In the genomic region with DNA sequence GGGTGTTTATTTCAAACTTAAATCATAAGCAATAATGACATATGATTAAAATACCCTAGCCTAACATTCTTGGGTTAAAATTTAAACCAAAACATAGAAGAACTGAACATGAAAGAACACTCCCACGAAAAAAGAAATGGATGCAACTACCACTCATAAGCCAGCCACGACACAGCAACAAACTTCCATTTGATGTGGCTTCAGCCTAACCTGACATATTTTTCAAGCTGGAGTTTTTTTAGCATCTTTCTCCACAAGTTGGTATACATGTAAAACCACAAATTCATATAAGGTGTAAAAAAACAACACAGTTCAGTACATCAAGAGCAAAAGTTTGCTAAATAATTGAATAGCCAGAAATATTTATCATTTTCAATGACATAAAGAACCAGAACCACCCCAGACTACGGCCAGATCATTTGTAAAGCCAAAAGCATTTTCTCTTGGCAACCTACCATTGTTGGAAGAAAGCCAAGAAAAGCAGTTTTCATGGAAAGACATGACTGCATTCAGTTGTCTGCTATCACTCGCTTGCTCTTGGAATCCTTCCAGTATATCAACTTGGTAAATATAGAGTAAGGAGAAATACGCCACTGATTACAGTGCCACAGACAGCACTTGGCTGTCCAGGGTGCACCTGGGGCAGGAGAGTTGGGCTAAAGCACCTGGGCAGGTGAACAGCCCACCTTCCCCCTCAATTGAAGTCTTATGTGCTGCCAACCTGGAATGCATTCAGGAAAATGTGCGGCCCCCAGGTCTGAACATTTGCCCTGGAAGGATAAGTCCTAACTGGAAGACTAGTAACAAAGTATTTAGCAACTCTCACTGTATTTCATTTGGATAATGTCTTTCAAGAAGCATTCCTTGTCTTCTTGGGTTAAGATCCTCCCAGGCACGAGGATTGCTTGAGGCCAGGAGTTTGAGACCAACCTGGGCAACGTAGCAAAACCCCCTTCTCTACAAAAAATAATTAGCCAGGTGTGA, we compare ENCODE assay signal across 7 cellular contexts.
DNase-seq lines count a peak whose midpoint lies in the region; ATAC-seq and TF ChIP-seq lines count a peak whose summit lies in the region.

No MANE protein-coding gene starts in this region.

- TF ChIP-seq POLR2A in lower leg skin (IDR thresholded peaks at IDR 0.05) = no peak

- H3K9me3 ChIP-seq in OCI-LY1 (ENCODE audit: low read length) = no peaks in the 10 kb centered on the region

- H4K20me1 ChIP-seq in OCI-LY1 (ENCODE audit: insufficient read depth, low read length) = no peaks in the 10 kb centered on the region

- no peaks in the 10 kb centered on the region for H3K9me3 Mint-ChIP-seq in endothelial cell (ENCODE audit: unreplicated experiment)

- H3K4me3 ChIP-seq in OCI-LY1 (ENCODE audit: low read depth, low read length, poor library complexity, severe bottlenecking) (no peak overlapping the region), lower leg skin (ENCODE audit: low read depth, poor library complexity, severe bottlenecking) (no peak overlapping the region)

- no peaks in the 10 kb centered on the region for H3K9me2 ChIP-seq in OCI-LY1 (ENCODE audit: low read depth, low read length)

- H3K27me3 Mint-ChIP-seq in endothelial cell (ENCODE audit: unreplicated experiment) = peaks cover 6% of the 10 kb centered on the region

- no peak overlapping the region for H3K4me3 Mint-ChIP-seq in endothelial cell (ENCODE audit: unreplicated experiment)

- 16 to 20% methylated on average over 8 of the region's 8 CpGs for WGBS in lower leg skin, 2 donors

- DNase-seq in HPDE6-E6E7 (ENCODE audit: extremely low spot score) = peak; percentile 34
- DNase-seq in endothelial cell (ENCODE audit: low spot score) = no peak
- DNase-seq in non-pigmented ciliary epithelial cell (ENCODE audit: low read depth) = peak; percentile 92
- DNase-seq in activated effector memory CD4-positive, alpha-beta T cell treated with anti-CD3 and anti-CD28 coated beads, Interleukin-2, amount 50 U/mL, for 16 hours = no peak
- no peak for DNase-seq in lower leg skin (ENCODE audit: low spot score in 2 of 2)

- no peak for ATAC-seq in HG03457 (IDR thresholded peaks at IDR 0.05; ENCODE audit: unreplicated experiment)

- H3K36me3 Mint-ChIP-seq in endothelial cell (ENCODE audit: low read depth, unreplicated experiment) = peaks cover 8% of the 10 kb centered on the region

- no peak for TF ChIP-seq CTCF in OCI-LY1 (IDR thresholded peaks at IDR 0.05; ENCODE audit: low read length)
- no peak for TF ChIP-seq CTCF in endothelial cell (IDR thresholded peaks at IDR 0.05; ENCODE audit: unreplicated experiment)
- TF ChIP-seq CTCF in lower leg skin (IDR thresholded peaks at IDR 0.05) = no peak

- H3K4me2 ChIP-seq in OCI-LY1 (ENCODE audit: low read length) = peak overlapping the region; percentile 36; the same call in 1 of the 2 replicates

- peak overlapping the region; percentile 7; the same call in 1 of the 2 replicates for H3K9ac ChIP-seq in OCI-LY1 (ENCODE audit: low read length)

- H3K4me1 ChIP-seq in OCI-LY1 (ENCODE audit: insufficient read depth, low read length, severe bottlenecking) = peaks cover 61% of the 10 kb centered on the region

- no peaks in the 10 kb centered on the region for H3K27me3 ChIP-seq in OCI-LY1 (ENCODE audit: insufficient read depth, low read length)

- peaks cover 37% of the 10 kb centered on the region for H3K79me2 ChIP-seq in OCI-LY1 (ENCODE audit: insufficient read depth, low read length)

- peaks cover 33% of the 10 kb centered on the region for H3K4me1 Mint-ChIP-seq in endothelial cell (ENCODE audit: unreplicated experiment)

- no peaks in the 10 kb centered on the region; the same call in 1 of the 2 replicates for H3K36me3 ChIP-seq in OCI-LY1 (ENCODE audit: insufficient read depth, low read length)

- H3K27ac Mint-ChIP-seq in endothelial cell (ENCODE audit: unreplicated experiment) = peak overlapping the region; percentile 20

- H3K27ac ChIP-seq in OCI-LY1 (ENCODE audit: low read depth, low read length, poor library complexity, severe bottlenecking) = peak overlapping the region; percentile 66

- H2AFZ ChIP-seq in OCI-LY1 (ENCODE audit: low read length) = no peak overlapping the region

- H3F3A ChIP-seq in OCI-LY1 (ENCODE audit: insufficient read depth, low read length) = no peaks in the 10 kb centered on the region

- intact Hi-C loops in lower leg skin (cut with DNase I; ENCODE audit: low total_unique reads) = no loop called here

Comparison
In these comparisons a context has a peak if more than half of its experiments do, and no peak if none do; other contexts are left out.
1. DNase-seq: peak in HPDE6-E6E7 (single experiment) and non-pigmented ciliary epithelial cell (single experiment); none in endothelial cell (single experiment), activated effector memory CD4-positive, alpha-beta T cell treated with anti-CD3 and anti-CD28 coated beads, Interleukin-2, amount 50 U/mL, for 16 hours (single experiment) and lower leg skin (0 of 2).